ENCODE assay signal across 15 cellular contexts in the genomic region with DNA sequence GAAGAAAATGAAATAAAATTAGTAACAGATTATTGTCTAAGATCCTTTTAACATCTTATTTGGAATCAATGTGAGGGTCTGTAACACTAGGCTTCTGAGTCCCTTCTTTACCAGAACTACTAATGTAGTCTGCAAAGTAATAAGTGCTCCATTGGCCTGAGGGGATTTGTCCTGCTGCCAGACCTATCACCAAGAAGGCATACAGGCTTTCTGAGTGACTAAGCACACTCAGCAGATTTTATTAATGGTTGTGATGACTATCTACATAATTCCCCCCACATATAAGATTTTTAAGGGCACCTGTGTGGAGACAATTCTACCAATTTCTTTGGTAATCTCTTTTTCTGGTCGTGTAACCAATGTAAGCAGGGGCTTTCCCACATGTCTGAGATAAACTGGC.
"Had no signal": no experiment of that assay in that cellular context is flagged by ENCODE, and none has a peak within 500 bp of the region (broad histone marks: within the 10 kb centered on the region; RNA-seq: fewer than 3 reads in every experiment).

No MANE protein-coding gene starts in this region.

- ATAC-seq: activated CD8-positive, alpha-beta T cell treated with anti-CD3 and anti-CD28 coated beads, Interleukin-2, amount 10 ng/mL, durations not matched to agents 7 days and 5 days; activated naive CD8-positive, alpha-beta T cell treated with anti-CD3 and anti-CD28 coated beads, Interleukin-2, amount 50 U/mL, for 24 hours; left cardiac atrium; stimulated activated effector memory CD8-positive, alpha-beta T cell treated with anti-CD3 and anti-CD28 coated beads, Interleukin-12 subunit alpha, Interleukin-12 subunit beta, amount 100 ng/mL, for 72 hours had no signal

- H3K4me1 ChIP-seq: ascending aorta, right atrium auricular region, tibial nerve had no signal

- DNase-seq: activated CD4-positive, alpha-beta T cell treated with anti-CD3 and anti-CD28 coated beads for 48 hours; activated CD8-positive, alpha-beta T cell treated with anti-CD3 and anti-CD28 coated beads, Interleukin-2, amount 10 ng/mL, durations not matched to agents 7 days and 5 days; activated naive CD4-positive, alpha-beta T cell treated with Interleukin-2 at 50 U/mL for 16 hours; activated naive CD8-positive, alpha-beta T cell treated with anti-CD3 and anti-CD28 coated beads, Interleukin-2, amount 50 U/mL, for 24 hours; hippocampal formation; left cardiac atrium; naive B cell; small intestine had no signal

- H3K27me3 ChIP-seq: ascending aorta, cardiac muscle cell, right atrium auricular region, tibial nerve had no signal

- H3K36me3 ChIP-seq: ascending aorta, cardiac muscle cell, right atrium auricular region, tibial nerve had no signal

- FAIRE-seq: colon, small intestine had no signal

- H3K27ac ChIP-seq: ascending aorta, cardiac muscle cell, right atrium auricular region, tibial nerve had no signal

- H3K4me3 ChIP-seq: ascending aorta, cardiac muscle cell, lung, right atrium auricular region, tibial nerve had no signal

- H3K9me3 ChIP-seq: ascending aorta, right atrium auricular region, tibial nerve had no signal
